In genomic region chr16:1230084-1230470, GRCh38 we compare ENCODE assay signal across 12 cellular contexts. TPM values are rescaled to one million over a fixed set of nuclear protein-coding genes. Genes with fewer than 3 reads are reported as not detected.
DNase-seq lines count a peak whose midpoint lies in the region; ATAC-seq and TF ChIP-seq lines count a peak whose summit lies in the region.
"Not testable (repeated sequence)": the region's sequence is repeated elsewhere in the genome, so short reads cannot be mapped to it uniquely, and the experiment has no call there.
"Had no signal": no experiment of that assay in that cellular context is flagged by ENCODE, and none has a peak within 500 bp of the region (broad histone marks: within the 10 kb centered on the region; RNA-seq: fewer than 3 reads in every experiment).

Gene TPSB2 (minus strand): TSS chr16:1230184. CDS start chr16:1229951, 233 bp downstream.

- intact Hi-C loops in colonic mucosa (cut with DNase I); left lung (cut with DNase I); prostate gland (cut with DNase I); stomach (cut with DNase I; ENCODE audit: low total_unique reads): not testable (repeated sequence)

- not testable (repeated sequence) for TF ChIP-seq CTCF in colonic mucosa (IDR thresholded peaks at IDR 0.05); left lung (IDR thresholded peaks at IDR 0.05); prostate gland (IDR thresholded peaks at IDR 0.05); stomach (IDR thresholded peaks at IDR 0.05)

- not testable (repeated sequence) for H3K4me1 ChIP-seq in colonic mucosa; left lung; prostate gland (replicated peaks); thymus (ENCODE audit: control insufficient read depth, insufficient read depth, low read length)
- H3K4me1 ChIP-seq in stomach: peaks cover 10 to 19% (median 13%) of the 10 kb centered on the region in 4 donors

- TF ChIP-seq POLR2A in prostate gland (IDR thresholded peaks at IDR 0.05); stomach (IDR thresholded peaks at IDR 0.05): not testable (repeated sequence)

- not testable (repeated sequence) for H3K9me3 ChIP-seq in colonic mucosa; left lung; prostate gland; stomach; thymus (ENCODE audit: control insufficient read depth)

- not testable (repeated sequence) for DNase-seq in colonic mucosa; left lung; mesenteric fat pad (ENCODE audit: low spot score); prostate gland (ENCODE audit: low spot score); stomach; ureter (ENCODE audit: low spot score)

- H3K27me3 ChIP-seq in colonic mucosa; prostate gland (replicated peaks; ENCODE audit: insufficient read depth); thymus (ENCODE audit: control insufficient read depth, insufficient read depth): not testable (repeated sequence)
- peaks cover 0 to 19% of the 10 kb centered on the region in 2 donors for H3K27me3 ChIP-seq in left lung
- H3K27me3 ChIP-seq in stomach: peaks cover 0 to 10% (median 0%) of the 10 kb centered on the region in 3 donors

- not testable (repeated sequence) for H3K4me3 ChIP-seq in colonic mucosa; left lung; prostate gland; stomach; thymus (ENCODE audit: low read length)

- H3K27ac ChIP-seq in colonic mucosa; left lung; prostate gland; stomach; thymus (ENCODE audit: low read depth): not testable (repeated sequence)

- not testable (repeated sequence) for TF ChIP-seq EP300 in stomach (IDR thresholded peaks at IDR 0.05)

- not testable (repeated sequence) for H3K36me3 ChIP-seq in colonic mucosa; left lung; prostate gland; stomach; thymus (ENCODE audit: control insufficient read depth, insufficient read depth)

- ATAC-seq in left lung: peak; percentile 15

- H3K9ac ChIP-seq in colonic mucosa (ENCODE audit: low read depth in 2 of 2, low read length in 2 of 2): not testable (repeated sequence)

- WGBS in prostate gland: no CpG with 5 or more reads among the region's 11 CpGs
- WGBS in stomach, 5 donors: 70 to 90% (median 78%) methylated on average over 2 to 5 of the region's 11 CpGs; no CpG with 5 or more reads in 1 of the 5 donors
- WGBS in thymus: 86% methylated on average over 4 of the region's 11 CpGs

RNA-seq across cellular contexts. Expression of gene TPSB2, which starts in this region (rescaled TPM):
- 10 to 100 TPM; 39.1 to 92.9 TPM for total RNA-seq in colonic mucosa
- total RNA-seq in left lung: 10 to 100 TPM in 1 of 2 donors, 1 to 10 TPM in 1; 3.0 to 55.5 TPM
- total RNA-seq in mesenteric fat pad: 22.1 TPM
- 10 to 100 TPM; 31.8 to 78.7 TPM for total RNA-seq in prostate gland
- 100 to 1,000 TPM in 2 of 5 donors, 10 to 100 TPM in 1, 1 to 10 TPM in 1, not detected in 1; 1.8 to 158 (median 70.5) TPM for total RNA-seq in stomach
- 100 to 1,000 TPM in 1 of 3 donors, 10 to 100 TPM in 2; 19.0 to 164 (median 47.9) TPM for polyA plus RNA-seq in stomach
- 15.5 TPM for polyA plus RNA-seq in thymus
- 36.9 TPM for total RNA-seq in ureter
- total RNA-seq: CD8-positive, alpha-beta T cell; GM23248 had no signal
- polyA plus RNA-seq: A549, BJ, CD14-positive monocyte, GM23248 had no signal
